Comparison of ENCODE assay signal across 8 cellular contexts in the genomic region with DNA sequence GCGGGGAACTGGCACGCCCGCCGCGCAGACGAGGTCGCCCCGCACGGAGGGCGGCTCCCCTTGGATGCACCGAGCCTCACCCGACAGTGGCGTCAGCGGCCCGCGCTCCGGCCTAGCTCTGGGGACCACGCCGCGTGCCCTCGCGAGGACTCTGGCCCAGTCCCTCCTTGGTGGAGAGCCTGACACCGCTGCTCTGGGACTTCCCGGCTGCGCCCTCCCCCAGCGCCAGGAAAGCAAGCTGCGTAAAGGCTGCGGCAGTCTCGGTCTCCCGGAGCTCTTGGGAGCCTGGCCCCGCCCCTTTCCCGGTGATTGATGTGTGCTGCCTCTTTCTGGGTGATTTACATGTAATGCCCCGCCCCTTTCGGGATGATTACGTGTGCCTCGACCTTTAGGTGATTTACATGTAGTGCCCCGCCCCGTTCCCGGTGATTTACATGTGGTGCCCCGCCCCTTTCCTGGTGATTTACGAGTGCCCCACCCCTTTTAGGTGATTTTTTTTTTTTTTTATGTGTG. TPM values are rescaled to one million over a fixed set of nuclear protein-coding genes. Genes with fewer than 3 reads are reported as not detected.
A peak's percentile ranks its signal among the peaks of the same experiment; 100 is the strongest.
DNase-seq lines count a peak whose midpoint lies in the region; ATAC-seq and TF ChIP-seq lines count a peak whose summit lies in the region.

Gene LENG9 (minus strand): TSS at position 248 of the 513 bp plus-strand sequence. CDS start 252 bp downstream, outside the sequence.

- peaks cover 0 to 5% (median 0%) of the 10 kb centered on the region in 8 donors for H3K9me3 Mint-ChIP-seq in CD4-positive, alpha-beta memory T cell
- H3K9me3 Mint-ChIP-seq in endodermal cell: peaks cover 7% of the 10 kb centered on the region

- H3K27ac ChIP-seq in CD4-positive, alpha-beta memory T cell (ENCODE audit: low read depth, low read length): peak within 1 kb of the TSS; percentile 81
- H3K27ac ChIP-seq in HL-60 (replicated peaks) (peak within 1 kb of the TSS; percentile 96), endodermal cell (ENCODE audit: low read depth, low read length) (peak within 1 kb of the TSS; percentile 88)

- peaks cover 29% of the 10 kb centered on the region for H3K36me3 ChIP-seq in CD4-positive, alpha-beta memory T cell (ENCODE audit: insufficient read depth, low read length)
- H3K36me3 ChIP-seq in endodermal cell (ENCODE audit: control insufficient read depth, insufficient read depth, low read length): peaks cover 25% of the 10 kb centered on the region

- TF ChIP-seq CTCF in HL-60 (IDR thresholded peaks at IDR 0.05; ENCODE audit: insufficient read depth, low read length) (no peak), endodermal cell (conservative IDR thresholded peaks at IDR 0.05) (no peak)

- H3K4me1 ChIP-seq in CD4-positive, alpha-beta memory T cell (ENCODE audit: insufficient read depth, low read length): peaks cover 27% of the 10 kb centered on the region
- no peaks in the 10 kb centered on the region for H3K4me1 ChIP-seq in endodermal cell (ENCODE audit: control insufficient read depth, insufficient read depth, low read length)

- peak within 1 kb of the TSS; percentile 63 for H3K9ac ChIP-seq in endodermal cell (ENCODE audit: extremely low read depth, low read length, poor library complexity, severe bottlenecking)

- H3K4me3 Mint-ChIP-seq in CD4-positive, alpha-beta memory T cell: peak within 1 kb of the TSS; percentile 84 to 92 (median 89)
- peak within 1 kb of the TSS; percentile 68 for H3K4me3 Mint-ChIP-seq in endodermal cell

- H3K27ac Mint-ChIP-seq in CD4-positive, alpha-beta memory T cell: peak within 1 kb of the TSS; percentile 92 to 99 (median 95)
- H3K27ac Mint-ChIP-seq in endodermal cell: peak within 1 kb of the TSS; percentile 90

- H3K4me1 Mint-ChIP-seq in CD4-positive, alpha-beta memory T cell: peaks cover 15 to 37% (median 27%) of the 10 kb centered on the region in 4 donors
- no peaks in the 10 kb centered on the region for H3K4me1 Mint-ChIP-seq in endodermal cell

- peak; percentile 49 for ATAC-seq in GM19467 (IDR thresholded peaks at IDR 0.05; ENCODE audit: unreplicated experiment)

- no peaks in the 10 kb centered on the region for H3K9me3 ChIP-seq in CD4-positive, alpha-beta memory T cell (ENCODE audit: control insufficient read depth in 1 of 2, low read length in 2 of 2)
- H3K9me3 ChIP-seq in endodermal cell (ENCODE audit: control insufficient read depth, low read length): no peaks in the 10 kb centered on the region

- peak; percentile 86 to 99 (median 91) for DNase-seq in CD4-positive, alpha-beta memory T cell
- DNase-seq in HL-60 (ENCODE audit: low read depth in 1 of 2, low spot score in 1 of 2): peak; percentile 96 to 99
- DNase-seq in NOMO-1 (lab: John Stamatoyannopoulos, UW; ENCODE audit: unreplicated experiment in 2 of 2): peak; percentile 87 to 95
- DNase-seq in activated CD8-positive, alpha-beta memory T cell treated with anti-CD3 and anti-CD28 coated beads, Interleukin-2, amount 50 U/mL, for 24 hours (ENCODE audit: extremely low read depth): peak; percentile 93
- peak; percentile 99 for DNase-seq in endodermal cell
- DNase-seq in mesenteric fat pad (ENCODE audit: low spot score): peak; percentile 98
- DNase-seq in stimulated activated CD8-positive, alpha-beta memory T cell treated with anti-CD3 and anti-CD28 coated beads, Interleukin-15, amount 100 ng/mL, for 1 hour (ENCODE audit: low read depth): peak; percentile 86

- peak within 1 kb of the TSS; percentile 65 to 85 for H3K4me3 ChIP-seq in CD4-positive, alpha-beta memory T cell (ENCODE audit: low read length in 2 of 2)
- H3K4me3 ChIP-seq in HL-60 (replicated peaks; ENCODE audit: insufficient read depth, low read length): peak within 1 kb of the TSS; percentile 56
- H3K4me3 ChIP-seq in endodermal cell (ENCODE audit: low read length): peak within 1 kb of the TSS; percentile 82

- CTCF ChIA-PET in CD4-positive, alpha-beta memory T cell (lab: Charles Lee; ENCODE audit: partially characterized antibody): interaction anchor here (1.0 kb wide), 2 partner anchors 14 to 73 kb away, joined by 3 read pairs; partner anchors contain the start of gene LENG8

- POLR2A ChIA-PET in CD4-positive, alpha-beta memory T cell (lab: Charles Lee; ENCODE audit: partially characterized antibody): interaction anchor here (1.0 to 9.3 kb wide), 12 partner anchors 8 to 1013 kb away, joined by 3 to 142 read pairs (median 4); partner anchors contain the start of genes CDC42EP5, CNOT3, LENG8 and MYADM

- H3K36me3 Mint-ChIP-seq in CD4-positive, alpha-beta memory T cell: peaks cover 12 to 30% of the 10 kb centered on the region in 2 donors
- peaks cover 24% of the 10 kb centered on the region for H3K36me3 Mint-ChIP-seq in endodermal cell (ENCODE audit: low read depth)

- intact Hi-C loops in CD4-positive, alpha-beta memory T cell (cut with micrococcal nuclease): loop anchor here (1.0 to 5.0 kb wide), 3 partner anchors 14 to 596 kb away; partner anchors contain the start of genes LENG8 and MYADM

- peaks cover 0 to 2% of the 10 kb centered on the region in 2 donors for H3K27me3 Mint-ChIP-seq in CD4-positive, alpha-beta memory T cell
- peaks cover 23% of the 10 kb centered on the region for H3K27me3 Mint-ChIP-seq in endodermal cell (ENCODE audit: insufficient read depth)

- WGBS in endodermal cell (ENCODE audit: insufficient coverage in 1 of 2, insufficient read length in 1 of 2), 2 experiments: 1 to 2% methylated on average over 15 to 41 of the region's 41 CpGs

- no peaks in the 10 kb centered on the region for H3K27me3 ChIP-seq in CD4-positive, alpha-beta memory T cell (ENCODE audit: insufficient read depth, low read length)
- H3K27me3 ChIP-seq in HL-60 (ENCODE audit: insufficient read depth, poor library complexity, severe bottlenecking): peaks cover 12% of the 10 kb centered on the region
- peaks cover 5% of the 10 kb centered on the region for H3K27me3 ChIP-seq in endodermal cell (ENCODE audit: control insufficient read depth, insufficient read depth, low read length, poor library complexity, severe bottlenecking)

RNA-seq across cellular contexts. Expression of gene LENG9, which starts in this region (rescaled TPM):
- total RNA-seq in CD4-positive, alpha-beta memory T cell: 1 to 10 TPM; 7.2 to 7.3 TPM
- polyA plus RNA-seq in CD4-positive, alpha-beta memory T cell: under 1 TPM in 1 of 2 donors, not detected in 1; 0.59 TPM
- 1 to 10 TPM; 2.5 to 3.5 TPM for total RNA-seq in endodermal cell
- polyA plus RNA-seq in endodermal cell (2013, experiment 1 of 2): 1.1 TPM
- 1.1 TPM for polyA plus RNA-seq in endodermal cell (2013, experiment 2 of 2)
- total RNA-seq in mesenteric fat pad: 8.3 TPM

Comparison
In these comparisons a context has a peak if more than half of its experiments do, and no peak if none do; other contexts are left out.
1. Peak in every context shown above with its lines: DNase-seq, ATAC-seq, H3K4me3 ChIP-seq and H3K27ac ChIP-seq.